ENCODE assay signal across 29 cellular contexts in genomic region chr13:26895081-26895807, GRCh38.
DNase-seq lines count a peak whose midpoint lies in the region; ATAC-seq and TF ChIP-seq lines count a peak whose summit lies in the region.
"Had no signal": no experiment of that assay in that cellular context is flagged by ENCODE, and none has a peak within 500 bp of the region (broad histone marks: within the 10 kb centered on the region; RNA-seq: fewer than 3 reads in every experiment).

No MANE protein-coding gene starts in this region.

- H3K4ac ChIP-seq in neuronal stem cell (ENCODE audit: low read length) = no peak overlapping the region

- ATAC-seq in HG02610 (IDR thresholded peaks at IDR 0.05; ENCODE audit: unreplicated experiment) = no peak
- no peak for ATAC-seq in activated T-cell treated with anti-CD3 and anti-CD28 coated beads, Interleukin-2, amount 50 U/mL, for 4 hours
- ATAC-seq: CD8-positive, alpha-beta T cell; GM12878; left ventricle myocardium superior; T-helper 17 cell had no signal

- 85 to 89% methylated on average over 3 to 24 of the region's 24 CpGs for WGBS in endodermal cell (ENCODE audit: insufficient coverage in 1 of 2, insufficient read length in 1 of 2), 2 experiments
- WGBS in neuronal stem cell (ENCODE audit: extremely low coverage in 2 of 2, insufficient read length in 2 of 2, insufficient replicate concordance in 1 of 2), 2 donors = no CpG with 5 or more reads among the region's 24 CpGs

- no peaks in the 10 kb centered on the region for H3K9me3 Mint-ChIP-seq in endodermal cell
- no peaks in the 10 kb centered on the region for H3K9me3 Mint-ChIP-seq in activated T-cell treated with anti-CD3 and anti-CD28 coated beads, Interleukin-2, amount 50 U/mL, for 4 hours
- H3K9me3 Mint-ChIP-seq: CD8-positive, alpha-beta T cell; immature natural killer cell had no signal

- peaks cover 42% of the 10 kb centered on the region for H3K4me1 Mint-ChIP-seq in endodermal cell
- no peaks in the 10 kb centered on the region for H3K4me1 Mint-ChIP-seq in activated T-cell treated with anti-CD3 and anti-CD28 coated beads, Interleukin-2, amount 50 U/mL, for 4 hours (ENCODE audit: low read depth)
- H3K4me1 Mint-ChIP-seq: T-helper 17 cell had no signal

- H2BK5ac ChIP-seq in neuronal stem cell (ENCODE audit: low read length) = peak overlapping the region; percentile 8

- no peak overlapping the region for H3K9ac ChIP-seq in endodermal cell (ENCODE audit: extremely low read depth, low read length, poor library complexity, severe bottlenecking)
- H3K9ac ChIP-seq in neuronal stem cell (ENCODE audit: low read depth, low read length, poor library complexity) = no peak overlapping the region

- H2AFZ ChIP-seq in neuronal stem cell (ENCODE audit: low read length) = peak overlapping the region; percentile 56

- H3K4me2 ChIP-seq in neuronal stem cell (ENCODE audit: insufficient read depth, low read length, poor library complexity, severe bottlenecking) = no peak overlapping the region

- no peak overlapping the region for H2BK120ac ChIP-seq in neuronal stem cell (ENCODE audit: low read depth, low read length)

- H4K91ac ChIP-seq in neuronal stem cell (ENCODE audit: low read depth, low read length, poor library complexity) = no peak overlapping the region

- H3K14ac ChIP-seq in neuronal stem cell (ENCODE audit: low read length) = no peak overlapping the region

- H2AK5ac ChIP-seq in neuronal stem cell (ENCODE audit: low read depth, low read length) = peak overlapping the region; percentile 71

- H2BK12ac ChIP-seq in neuronal stem cell (ENCODE audit: low read length) = no peak overlapping the region

- H3K4me3 ChIP-seq in endodermal cell (ENCODE audit: low read length) (no peak overlapping the region), neuronal stem cell (ENCODE audit: low read length in 2 of 2) (no peak overlapping the region)
- H3K4me3 ChIP-seq: dorsolateral prefrontal cortex, GM12878, heart left ventricle, skin epidermis had no signal

- H3K36me3 ChIP-seq in endodermal cell (ENCODE audit: control insufficient read depth, insufficient read depth, low read length) (no peaks in the 10 kb centered on the region), neuronal stem cell (replicated peaks in 1 of 2; ENCODE audit: control insufficient read depth in 2 of 2, insufficient read depth in 2 of 2, low read length in 2 of 2) (no peaks in the 10 kb centered on the region)
- H3K36me3 ChIP-seq: heart left ventricle had no signal

- H2BK15ac ChIP-seq in neuronal stem cell (ENCODE audit: low read length) = peak overlapping the region; percentile 80

- peak overlapping the region; percentile 91 for H3K18ac ChIP-seq in neuronal stem cell (ENCODE audit: low read length)

- peak overlapping the region; percentile 73 for H4K8ac ChIP-seq in neuronal stem cell (ENCODE audit: low read depth, low read length)

- no peak overlapping the region for H3K27ac Mint-ChIP-seq in endodermal cell
- H3K27ac Mint-ChIP-seq: CD8-positive, alpha-beta T cell; immature natural killer cell; T-helper 17 cell had no signal

- H3K79me1 ChIP-seq in neuronal stem cell (ENCODE audit: low read depth, low read length) = no peaks in the 10 kb centered on the region

- H3K4me1 ChIP-seq in endodermal cell (ENCODE audit: control insufficient read depth, insufficient read depth, low read length) (peaks cover 20% of the 10 kb centered on the region), neuronal stem cell (ENCODE audit: control insufficient read depth in 2 of 2, insufficient read depth in 1 of 2, low read depth in 1 of 2, low read length in 2 of 2) (peaks cover 0 to 29% of the 10 kb centered on the region in 2 donors)
- H3K4me1 ChIP-seq: heart left ventricle, testis had no signal

- H3K36me3 Mint-ChIP-seq in endodermal cell (ENCODE audit: low read depth) = no peaks in the 10 kb centered on the region
- no peaks in the 10 kb centered on the region for H3K36me3 Mint-ChIP-seq in activated T-cell treated with anti-CD3 and anti-CD28 coated beads, Interleukin-2, amount 50 U/mL, for 4 hours (ENCODE audit: insufficient read depth)
- H3K36me3 Mint-ChIP-seq: CD8-positive, alpha-beta T cell; immature natural killer cell had no signal

- H3K9me3 ChIP-seq in endodermal cell (ENCODE audit: control insufficient read depth, low read length) (no peaks in the 10 kb centered on the region), neuronal stem cell (replicated peaks in 1 of 2; ENCODE audit: control insufficient read depth in 2 of 2, insufficient read depth in 1 of 2, low read depth in 1 of 2, low read length in 2 of 2) (no peaks in the 10 kb centered on the region)
- H3K9me3 ChIP-seq: heart left ventricle, testis had no signal

- DNase-seq in NOMO-1 treated with DMSO at 0.1 percent for 48 hours (lab: John Stamatoyannopoulos, UW; ENCODE audit: unreplicated experiment) = peak; percentile 16
- DNase-seq in NOMO-1 treated with dmso at 0.1 percent for 144 hours (lab: John Stamatoyannopoulos, UW; ENCODE audit: unreplicated experiment) = no peak
- DNase-seq in M059J (ENCODE audit: low read depth) = peak; percentile 50
- DNase-seq in endodermal cell = peak; percentile 58
- no peak for DNase-seq in neuronal stem cell (ENCODE audit: low spot score)
- DNase-seq in NCI-H2196 (lab: John Stamatoyannopoulos, UW; ENCODE audit: unreplicated experiment) = no peak
- no peak for DNase-seq in activated T-cell treated with anti-CD3 and anti-CD28 coated beads, Interleukin-2, amount 50 U/mL, for 4 hours
- DNase-seq: activated CD4-positive, alpha-beta T cell treated with anti-CD3 and anti-CD28 coated beads, Interleukin-2, amount 50 U/mL, for 4 hours; activated naive CD4-positive, alpha-beta T cell treated with Interleukin-2 at 50 U/mL for 16 hours; CD8-positive, alpha-beta T cell; DMS153; dorsolateral prefrontal cortex; heart left ventricle; immature natural killer cell; Kasumi-1; left ventricle myocardium superior; NCI-H1417 treated with DMSO at 0.1 percent for 48 hours; NCI-H2107; NCI-H524; NK-92 treated with Interleukin-12 subunit alpha and Interleukin-12 subunit beta, amount 100 ng/mL, for 24 hours; stimulated activated CD4-positive, alpha-beta T cell treated with anti-CD3 and anti-CD28 coated beads, Interleukin-1b, Interleukin-23, amount 100 ng/mL, for 48 hours; T-helper 17 cell; testis had no signal

- H3K4me3 Mint-ChIP-seq in endodermal cell = no peak overlapping the region
- H3K4me3 Mint-ChIP-seq in activated T-cell treated with anti-CD3 and anti-CD28 coated beads, Interleukin-2, amount 50 U/mL, for 4 hours = no peak overlapping the region
- H3K4me3 Mint-ChIP-seq: CD8-positive, alpha-beta T cell; immature natural killer cell; T-helper 17 cell had no signal

- TF ChIP-seq CTCF in endodermal cell (conservative IDR thresholded peaks at IDR 0.05) = no peak

- no peaks in the 10 kb centered on the region for H3K27me3 ChIP-seq in endodermal cell (ENCODE audit: control insufficient read depth, insufficient read depth, low read length, poor library complexity, severe bottlenecking)
- H3K27me3 ChIP-seq in neuronal stem cell (ENCODE audit: control insufficient read depth in 3 of 3, insufficient read depth in 3 of 3, low read depth in 1 of 3, low read length in 3 of 3) = peaks cover 0 to 6% (median 2%) of the 10 kb centered on the region in 3 experiments
- H3K27me3 ChIP-seq: testis had no signal

- H3K27me3 Mint-ChIP-seq in endodermal cell (ENCODE audit: insufficient read depth) = no peaks in the 10 kb centered on the region
- H3K27me3 Mint-ChIP-seq in activated T-cell treated with anti-CD3 and anti-CD28 coated beads, Interleukin-2, amount 50 U/mL, for 4 hours (ENCODE audit: low read depth) = peaks cover 2% of the 10 kb centered on the region

- peak overlapping the region; percentile 81 for H3K23ac ChIP-seq in neuronal stem cell (ENCODE audit: low read depth, low read length, poor library complexity)

- H3K27ac ChIP-seq in endodermal cell (ENCODE audit: low read depth, low read length) (no peak overlapping the region), neuronal stem cell (replicated peaks; ENCODE audit: low read length) (no peak overlapping the region)
- H3K27ac ChIP-seq: 22Rv1, dorsolateral prefrontal cortex, epithelial cell of prostate, heart left ventricle, skin epidermis, testis, VCaP had no signal

Comparison
In these comparisons a context has a peak if more than half of its experiments do, and no peak if none do; other contexts are left out.
1. DNase-seq: peak in NOMO-1 treated with DMSO at 0.1 percent for 48 hours (single experiment), M059J (single experiment) and endodermal cell (single experiment); none in NOMO-1 treated with dmso at 0.1 percent for 144 hours (single experiment), neuronal stem cell (single experiment), NCI-H2196 (single experiment) and activated T-cell treated with anti-CD3 and anti-CD28 coated beads, Interleukin-2, amount 50 U/mL, for 4 hours (single experiment).